Comparison of ENCODE assay signal across 1 cellular context in the genomic region with DNA sequence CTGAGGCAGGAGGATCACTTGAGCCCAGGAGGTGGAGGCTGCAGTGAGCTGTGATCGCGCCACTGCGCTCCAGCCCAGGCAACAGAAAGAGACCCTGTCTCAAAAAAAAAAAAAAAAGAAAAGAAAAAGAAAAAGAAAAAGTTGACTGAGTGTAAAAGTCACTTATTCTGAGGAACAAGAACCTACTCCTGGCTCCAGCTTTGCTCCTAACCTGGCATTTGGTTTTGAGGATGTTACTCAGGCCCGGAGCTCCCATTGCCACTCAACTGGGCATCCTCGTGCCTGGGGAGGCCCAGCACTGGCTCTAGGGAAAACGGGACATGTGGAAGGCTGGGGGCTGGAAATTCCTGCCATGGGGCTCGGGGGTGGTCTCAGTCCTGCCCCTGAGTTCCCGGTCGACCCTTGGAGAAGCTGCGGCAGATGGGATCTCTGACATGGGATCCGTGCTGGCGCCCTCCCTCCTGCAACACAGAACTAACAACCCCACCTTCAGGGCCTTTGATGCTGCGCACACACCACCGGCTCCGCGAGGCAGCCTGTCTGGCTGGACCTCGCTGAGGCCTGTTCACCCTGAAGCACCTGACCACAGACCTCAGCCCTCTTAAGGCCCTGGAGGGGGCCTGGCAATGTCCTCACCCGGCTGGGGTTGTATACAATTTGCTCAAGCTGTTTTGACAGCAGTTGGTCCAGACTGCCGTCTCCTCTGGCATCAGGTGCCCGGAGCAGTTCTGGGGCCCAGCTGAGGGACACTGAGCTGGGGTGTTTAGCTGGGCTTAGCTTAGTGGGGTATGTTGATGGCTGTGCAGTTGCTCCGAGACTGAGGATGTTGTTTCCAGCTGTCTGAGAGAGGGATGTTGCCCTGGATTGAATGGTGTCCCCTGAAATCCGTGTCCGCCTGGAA.
TF ChIP-seq lines count a peak whose summit lies in the region.

No MANE protein-coding gene starts in this region.

TF ChIP-seq in GM23338, 12 proteins besides CTCF, POLR2A, EP300 and RAD21 (continued from another document):
- TF ChIP-seq, protein P1, sequence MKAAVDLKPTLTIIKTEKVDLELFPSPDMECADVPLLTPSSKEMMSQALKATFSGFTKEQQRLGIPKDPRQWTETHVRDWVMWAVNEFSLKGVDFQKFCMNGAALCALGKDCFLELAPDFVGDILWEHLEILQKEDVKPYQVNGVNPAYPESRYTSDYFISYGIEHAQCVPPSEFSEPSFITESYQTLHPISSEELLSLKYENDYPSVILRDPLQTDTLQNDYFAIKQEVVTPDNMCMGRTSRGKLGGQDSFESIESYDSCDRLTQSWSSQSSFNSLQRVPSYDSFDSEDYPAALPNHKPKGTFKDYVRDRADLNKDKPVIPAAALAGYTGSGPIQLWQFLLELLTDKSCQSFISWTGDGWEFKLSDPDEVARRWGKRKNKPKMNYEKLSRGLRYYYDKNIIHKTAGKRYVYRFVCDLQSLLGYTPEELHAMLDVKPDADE (IDR thresholded peaks at IDR 0.05) = no peak
- no peak for TF ChIP-seq STAT1 (IDR thresholded peaks at IDR 0.05; ENCODE audit: unreplicated experiment)
- TF ChIP-seq, protein P2, sequence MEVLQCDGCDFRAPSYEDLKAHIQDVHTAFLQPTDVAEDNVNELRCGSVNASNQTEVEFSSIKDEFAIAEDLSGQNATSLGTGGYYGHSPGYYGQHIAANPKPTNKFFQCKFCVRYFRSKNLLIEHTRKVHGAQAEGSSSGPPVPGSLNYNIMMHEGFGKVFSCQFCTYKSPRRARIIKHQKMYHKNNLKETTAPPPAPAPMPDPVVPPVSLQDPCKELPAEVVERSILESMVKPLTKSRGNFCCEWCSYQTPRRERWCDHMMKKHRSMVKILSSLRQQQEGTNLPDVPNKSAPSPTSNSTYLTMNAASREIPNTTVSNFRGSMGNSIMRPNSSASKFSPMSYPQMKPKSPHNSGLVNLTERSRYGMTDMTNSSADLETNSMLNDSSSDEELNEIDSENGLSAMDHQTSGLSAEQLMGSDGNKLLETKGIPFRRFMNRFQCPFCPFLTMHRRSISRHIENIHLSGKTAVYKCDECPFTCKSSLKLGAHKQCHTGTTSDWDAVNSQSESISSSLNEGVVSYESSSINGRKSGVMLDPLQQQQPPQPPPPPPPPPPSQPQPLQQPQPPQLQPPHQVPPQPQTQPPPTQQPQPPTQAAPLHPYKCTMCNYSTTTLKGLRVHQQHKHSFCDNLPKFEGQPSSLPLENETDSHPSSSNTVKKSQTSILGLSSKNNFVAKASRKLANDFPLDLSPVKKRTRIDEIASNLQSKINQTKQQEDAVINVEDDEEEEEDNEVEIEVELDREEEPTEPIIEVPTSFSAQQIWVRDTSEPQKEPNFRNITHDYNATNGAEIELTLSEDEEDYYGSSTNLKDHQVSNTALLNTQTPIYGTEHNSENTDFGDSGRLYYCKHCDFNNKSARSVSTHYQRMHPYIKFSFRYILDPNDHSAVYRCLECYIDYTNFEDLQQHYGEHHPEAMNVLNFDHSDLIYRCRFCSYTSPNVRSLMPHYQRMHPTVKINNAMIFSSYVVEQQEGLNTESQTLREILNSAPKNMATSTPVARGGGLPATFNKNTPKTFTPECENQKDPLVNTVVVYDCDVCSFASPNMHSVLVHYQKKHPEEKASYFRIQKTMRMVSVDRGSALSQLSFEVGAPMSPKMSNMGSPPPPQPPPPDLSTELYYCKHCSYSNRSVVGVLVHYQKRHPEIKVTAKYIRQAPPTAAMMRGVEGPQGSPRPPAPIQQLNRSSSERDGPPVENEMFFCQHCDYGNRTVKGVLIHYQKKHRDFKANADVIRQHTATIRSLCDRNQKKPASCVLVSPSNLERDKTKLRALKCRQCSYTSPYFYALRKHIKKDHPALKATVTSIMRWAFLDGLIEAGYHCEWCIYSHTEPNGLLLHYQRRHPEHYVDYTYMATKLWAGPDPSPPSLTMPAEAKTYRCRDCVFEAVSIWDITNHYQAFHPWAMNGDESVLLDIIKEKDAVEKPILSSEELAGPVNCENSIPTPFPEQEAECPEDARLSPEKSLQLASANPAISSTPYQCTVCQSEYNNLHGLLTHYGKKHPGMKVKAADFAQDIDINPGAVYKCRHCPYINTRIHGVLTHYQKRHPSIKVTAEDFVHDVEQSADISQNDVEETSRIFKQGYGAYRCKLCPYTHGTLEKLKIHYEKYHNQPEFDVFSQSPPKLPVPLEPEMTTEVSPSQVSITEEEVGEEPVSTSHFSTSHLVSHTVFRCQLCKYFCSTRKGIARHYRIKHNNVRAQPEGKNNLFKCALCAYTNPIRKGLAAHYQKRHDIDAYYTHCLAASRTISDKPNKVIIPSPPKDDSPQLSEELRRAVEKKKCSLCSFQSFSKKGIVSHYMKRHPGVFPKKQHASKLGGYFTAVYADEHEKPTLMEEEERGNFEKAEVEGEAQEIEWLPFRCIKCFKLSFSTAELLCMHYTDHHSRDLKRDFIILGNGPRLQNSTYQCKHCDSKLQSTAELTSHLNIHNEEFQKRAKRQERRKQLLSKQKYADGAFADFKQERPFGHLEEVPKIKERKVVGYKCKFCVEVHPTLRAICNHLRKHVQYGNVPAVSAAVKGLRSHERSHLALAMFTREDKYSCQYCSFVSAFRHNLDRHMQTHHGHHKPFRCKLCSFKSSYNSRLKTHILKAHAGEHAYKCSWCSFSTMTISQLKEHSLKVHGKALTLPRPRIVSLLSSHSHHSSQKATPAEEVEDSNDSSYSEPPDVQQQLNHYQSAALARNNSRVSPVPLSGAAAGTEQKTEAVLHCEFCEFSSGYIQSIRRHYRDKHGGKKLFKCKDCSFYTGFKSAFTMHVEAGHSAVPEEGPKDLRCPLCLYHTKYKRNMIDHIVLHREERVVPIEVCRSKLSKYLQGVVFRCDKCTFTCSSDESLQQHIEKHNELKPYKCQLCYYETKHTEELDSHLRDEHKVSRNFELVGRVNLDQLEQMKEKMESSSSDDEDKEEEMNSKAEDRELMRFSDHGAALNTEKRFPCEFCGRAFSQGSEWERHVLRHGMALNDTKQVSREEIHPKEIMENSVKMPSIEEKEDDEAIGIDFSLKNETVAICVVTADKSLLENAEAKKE (CRISPR knock-in tag; IDR thresholded peaks at IDR 0.05) = no peak
- no peak for TF ChIP-seq JUNB (IDR thresholded peaks at IDR 0.05; ENCODE audit: unreplicated experiment)
- TF ChIP-seq NANOG (IDR thresholded peaks at IDR 0.05; ENCODE audit: borderline replicate concordance) = no peak
- no peak for TF ChIP-seq ZNF331 (CRISPR knock-in tag; IDR thresholded peaks at IDR 0.05; ENCODE audit: low read depth)
- no peak for TF ChIP-seq ZNF114 (CRISPR knock-in tag; IDR thresholded peaks at IDR 0.05)
- TF ChIP-seq, protein P3, sequence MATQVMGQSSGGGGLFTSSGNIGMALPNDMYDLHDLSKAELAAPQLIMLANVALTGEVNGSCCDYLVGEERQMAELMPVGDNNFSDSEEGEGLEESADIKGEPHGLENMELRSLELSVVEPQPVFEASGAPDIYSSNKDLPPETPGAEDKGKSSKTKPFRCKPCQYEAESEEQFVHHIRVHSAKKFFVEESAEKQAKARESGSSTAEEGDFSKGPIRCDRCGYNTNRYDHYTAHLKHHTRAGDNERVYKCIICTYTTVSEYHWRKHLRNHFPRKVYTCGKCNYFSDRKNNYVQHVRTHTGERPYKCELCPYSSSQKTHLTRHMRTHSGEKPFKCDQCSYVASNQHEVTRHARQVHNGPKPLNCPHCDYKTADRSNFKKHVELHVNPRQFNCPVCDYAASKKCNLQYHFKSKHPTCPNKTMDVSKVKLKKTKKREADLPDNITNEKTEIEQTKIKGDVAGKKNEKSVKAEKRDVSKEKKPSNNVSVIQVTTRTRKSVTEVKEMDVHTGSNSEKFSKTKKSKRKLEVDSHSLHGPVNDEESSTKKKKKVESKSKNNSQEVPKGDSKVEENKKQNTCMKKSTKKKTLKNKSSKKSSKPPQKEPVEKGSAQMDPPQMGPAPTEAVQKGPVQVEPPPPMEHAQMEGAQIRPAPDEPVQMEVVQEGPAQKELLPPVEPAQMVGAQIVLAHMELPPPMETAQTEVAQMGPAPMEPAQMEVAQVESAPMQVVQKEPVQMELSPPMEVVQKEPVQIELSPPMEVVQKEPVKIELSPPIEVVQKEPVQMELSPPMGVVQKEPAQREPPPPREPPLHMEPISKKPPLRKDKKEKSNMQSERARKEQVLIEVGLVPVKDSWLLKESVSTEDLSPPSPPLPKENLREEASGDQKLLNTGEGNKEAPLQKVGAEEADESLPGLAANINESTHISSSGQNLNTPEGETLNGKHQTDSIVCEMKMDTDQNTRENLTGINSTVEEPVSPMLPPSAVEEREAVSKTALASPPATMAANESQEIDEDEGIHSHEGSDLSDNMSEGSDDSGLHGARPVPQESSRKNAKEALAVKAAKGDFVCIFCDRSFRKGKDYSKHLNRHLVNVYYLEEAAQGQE (IDR thresholded peaks at IDR 0.05; ENCODE audit: unreplicated experiment) = no peak
